ENCODE assay signal across 12 cellular contexts in genomic region chr15:99440551-99441426, GRCh38.
DNase-seq lines count a peak whose midpoint lies in the region; ATAC-seq and TF ChIP-seq lines count a peak whose summit lies in the region.
"Had no signal": no experiment of that assay in that cellular context is flagged by ENCODE, and none has a peak within 500 bp of the region (broad histone marks: within the 10 kb centered on the region; RNA-seq: fewer than 3 reads in every experiment).

No MANE protein-coding gene starts in this region.

- H4K91ac ChIP-seq in mesenchymal stem cell (ENCODE audit: low read length): peak overlapping the region; percentile 59

- no peak overlapping the region for H3K4me3 Mint-ChIP-seq in activated naive CD8-positive, alpha-beta T cell
- no peak overlapping the region for H3K4me3 Mint-ChIP-seq in activated naive CD8-positive, alpha-beta T cell treated with anti-CD3 and anti-CD28 coated beads, Interleukin-2, amount 50 U/mL, for 24 hours
- H3K4me3 Mint-ChIP-seq in CD14-positive monocyte: no peak overlapping the region
- H3K4me3 Mint-ChIP-seq: activated naive CD4-positive, alpha-beta T cell treated with anti-CD3 and anti-CD28 coated beads, Interleukin-2, amount 50 U/mL, for 24 hours had no signal

- no peaks in the 10 kb centered on the region for H3K27me3 Mint-ChIP-seq in activated naive CD8-positive, alpha-beta T cell
- H3K27me3 Mint-ChIP-seq in activated naive CD8-positive, alpha-beta T cell treated with anti-CD3 and anti-CD28 coated beads, Interleukin-2, amount 50 U/mL, for 24 hours: no peaks in the 10 kb centered on the region
- peaks cover 2 to 27% (median 8%) of the 10 kb centered on the region in 3 donors for H3K27me3 Mint-ChIP-seq in CD14-positive monocyte (ENCODE audit: low read depth in 3 of 3)
- H3K27me3 Mint-ChIP-seq: activated naive CD4-positive, alpha-beta T cell treated with anti-CD3 and anti-CD28 coated beads, Interleukin-2, amount 50 U/mL, for 24 hours; CD4-positive, alpha-beta memory T cell had no signal

- no peak overlapping the region for H3K14ac ChIP-seq in mesenchymal stem cell (ENCODE audit: low read length in 2 of 2)

- peak overlapping the region in 1 of 2 experiments; percentile 58 for H3K18ac ChIP-seq in mesenchymal stem cell (ENCODE audit: low read depth in 1 of 2, low read length in 2 of 2)

- peak overlapping the region; percentile 38 for H3K27ac Mint-ChIP-seq in activated naive CD8-positive, alpha-beta T cell
- no peak overlapping the region for H3K27ac Mint-ChIP-seq in activated naive CD8-positive, alpha-beta T cell treated with anti-CD3 and anti-CD28 coated beads, Interleukin-2, amount 50 U/mL, for 24 hours
- H3K27ac Mint-ChIP-seq in CD14-positive monocyte: peak overlapping the region in 2 of 7 donors; percentile 0 to 22

- peak overlapping the region; percentile 15 for H4K8ac ChIP-seq in mesenchymal stem cell (ENCODE audit: low read length)

- H3K9ac ChIP-seq in mesenchymal stem cell (ENCODE audit: low read length): peak overlapping the region; percentile 79

- peaks cover 86% of the 10 kb centered on the region for H3K4me1 Mint-ChIP-seq in activated naive CD8-positive, alpha-beta T cell (ENCODE audit: low read depth)
- peaks cover 73% of the 10 kb centered on the region for H3K4me1 Mint-ChIP-seq in activated naive CD8-positive, alpha-beta T cell treated with anti-CD3 and anti-CD28 coated beads, Interleukin-2, amount 50 U/mL, for 24 hours
- H3K4me1 Mint-ChIP-seq in CD14-positive monocyte: peaks cover 3% of the 10 kb centered on the region

- H3K27me3 ChIP-seq in Peyer's patch: no peaks in the 10 kb centered on the region
- no peaks in the 10 kb centered on the region for H3K27me3 ChIP-seq in mesenchymal stem cell (ENCODE audit: control insufficient read depth in 1 of 2, insufficient read depth in 1 of 2, low read length in 2 of 2)
- no peaks in the 10 kb centered on the region for H3K27me3 ChIP-seq in upper lobe of left lung

- no peak for DNase-seq in activated naive CD8-positive, alpha-beta T cell treated with anti-CD3 and anti-CD28 coated beads, Interleukin-2, amount 50 U/mL, for 24 hours
- peak; percentile 15 to 42 (median 37) for DNase-seq in Peyer's patch
- no peak for DNase-seq in mesenchymal stem cell
- DNase-seq in upper lobe of left lung: peak; percentile 18 to 71
- no peak for DNase-seq in germinal center (ENCODE audit: low spot score)
- no peak for DNase-seq in CD14-positive monocyte (ENCODE audit: low spot score)
- DNase-seq in SW480 (ENCODE audit: low spot score): no peak
- DNase-seq: CD4-positive, alpha-beta memory T cell had no signal

- H3K4me2 ChIP-seq in mesenchymal stem cell (ENCODE audit: low read length, poor library complexity, severe bottlenecking): no peak overlapping the region

- TF ChIP-seq EP300 in upper lobe of left lung (IDR thresholded peaks at IDR 0.05): no peak

- H3K4me1 ChIP-seq in Peyer's patch (peaks cover 0 to 24% (median 5%) of the 10 kb centered on the region in 4 donors), mesenchymal stem cell (ENCODE audit: control insufficient read depth, insufficient read depth, low read depth, low read length) (peaks cover 40% of the 10 kb centered on the region), upper lobe of left lung (peaks cover 38 to 56% (median 43%) of the 10 kb centered on the region in 4 donors)

- no peak overlapping the region for H2BK5ac ChIP-seq in mesenchymal stem cell (ENCODE audit: low read depth, low read length, poor library complexity, severe bottlenecking)

- peak overlapping the region; percentile 2 for H2BK120ac ChIP-seq in mesenchymal stem cell (ENCODE audit: low read depth, low read length)

- TF ChIP-seq POLR2A in Peyer's patch (IDR thresholded peaks at IDR 0.05): no peak
- TF ChIP-seq POLR2A in upper lobe of left lung (IDR thresholded peaks at IDR 0.05): no peak

- WGBS in mesenchymal stem cell: 96% methylated on average over 16 of the region's 20 CpGs
- WGBS in upper lobe of left lung, 2 donors: 84 to 86% methylated on average over 13 to 20 of the region's 20 CpGs

- peak overlapping the region in 1 of 2 experiments; percentile 51 for H3K4ac ChIP-seq in mesenchymal stem cell (ENCODE audit: low read depth in 1 of 2, low read length in 2 of 2)

- H3K79me1 ChIP-seq in mesenchymal stem cell (replicated peaks; ENCODE audit: low read length, poor library complexity, severe bottlenecking): no peaks in the 10 kb centered on the region

- H3K9me3 Mint-ChIP-seq in activated naive CD8-positive, alpha-beta T cell (ENCODE audit: low read depth): no peaks in the 10 kb centered on the region
- H3K9me3 Mint-ChIP-seq in activated naive CD8-positive, alpha-beta T cell treated with anti-CD3 and anti-CD28 coated beads, Interleukin-2, amount 50 U/mL, for 24 hours: no peaks in the 10 kb centered on the region
- peaks cover 0 to 2% (median 0%) of the 10 kb centered on the region in 7 donors for H3K9me3 Mint-ChIP-seq in CD14-positive monocyte
- H3K9me3 Mint-ChIP-seq: activated naive CD4-positive, alpha-beta T cell treated with anti-CD3 and anti-CD28 coated beads, Interleukin-2, amount 50 U/mL, for 24 hours; CD4-positive, alpha-beta memory T cell had no signal

- H3K27ac ChIP-seq in Peyer's patch: no peak overlapping the region
- peak overlapping the region; percentile 2 for H3K27ac ChIP-seq in mesenchymal stem cell (ENCODE audit: low read length, poor library complexity, severe bottlenecking)
- H3K27ac ChIP-seq in upper lobe of left lung: peak overlapping the region in 3 of 4 donors; percentile 70 to 73 (median 72)

- H2AK5ac ChIP-seq in mesenchymal stem cell (ENCODE audit: low read length, severe bottlenecking): peak overlapping the region; percentile 95

- H3K4me3 ChIP-seq in Peyer's patch (no peak overlapping the region), mesenchymal stem cell (ENCODE audit: insufficient read depth in 1 of 2, low read depth in 1 of 2, low read length in 2 of 2) (no peak overlapping the region), upper lobe of left lung (no peak overlapping the region)
- H3K4me3 ChIP-seq: smooth muscle cell had no signal

- peak overlapping the region; percentile 78 for H2BK15ac ChIP-seq in mesenchymal stem cell (ENCODE audit: low read depth, poor library complexity, severe bottlenecking)

- intact Hi-C loops in CD14-positive monocyte (cut with micrococcal nuclease): no loop called here

- H3K36me3 ChIP-seq in Peyer's patch (no peaks in the 10 kb centered on the region), mesenchymal stem cell (ENCODE audit: control insufficient read depth in 1 of 2, insufficient read depth in 2 of 2, low read depth in 1 of 2, low read length in 2 of 2) (no peaks in the 10 kb centered on the region), upper lobe of left lung (no peaks in the 10 kb centered on the region)

- no peak overlapping the region for H3K23ac ChIP-seq in mesenchymal stem cell (ENCODE audit: low read length in 2 of 2)

- H3K36me3 Mint-ChIP-seq in activated naive CD8-positive, alpha-beta T cell: no peaks in the 10 kb centered on the region
- H3K36me3 Mint-ChIP-seq in activated naive CD8-positive, alpha-beta T cell treated with anti-CD3 and anti-CD28 coated beads, Interleukin-2, amount 50 U/mL, for 24 hours (ENCODE audit: low read depth): no peaks in the 10 kb centered on the region
- H3K36me3 Mint-ChIP-seq in CD14-positive monocyte: no peaks in the 10 kb centered on the region
- H3K36me3 Mint-ChIP-seq: activated naive CD4-positive, alpha-beta T cell treated with anti-CD3 and anti-CD28 coated beads, Interleukin-2, amount 50 U/mL, for 24 hours; CD4-positive, alpha-beta memory T cell had no signal

- H2AFZ ChIP-seq in mesenchymal stem cell (ENCODE audit: low read depth, low read length): no peak overlapping the region

- no peak for TF ChIP-seq CTCF in Peyer's patch (IDR thresholded peaks at IDR 0.05)
- TF ChIP-seq CTCF in upper lobe of left lung (IDR thresholded peaks at IDR 0.05): no peak
- TF ChIP-seq CTCF in CD14-positive monocyte (IDR thresholded peaks at IDR 0.05): no peak

- peak overlapping the region; percentile 7 to 85 for H2BK12ac ChIP-seq in mesenchymal stem cell (ENCODE audit: low read length in 2 of 2)

- no peaks in the 10 kb centered on the region for H3K9me3 ChIP-seq in Peyer's patch
- H3K9me3 ChIP-seq in mesenchymal stem cell (ENCODE audit: control insufficient read depth, low read length): no peaks in the 10 kb centered on the region
- no peaks in the 10 kb centered on the region for H3K9me3 ChIP-seq in upper lobe of left lung

- no peak for ATAC-seq in activated naive CD8-positive, alpha-beta T cell treated with anti-CD3 and anti-CD28 coated beads, Interleukin-2, amount 50 U/mL, for 24 hours
- ATAC-seq in upper lobe of left lung (ENCODE audit: low FRiP score in 2 of 2): no peak
- ATAC-seq: Panc1 had no signal

Comparison
In these comparisons a context has a peak if more than half of its experiments do, and no peak if none do; other contexts are left out.
1. DNase-seq: peak in Peyer's patch (3 of 3) and upper lobe of left lung (2 of 2); none in activated naive CD8-positive, alpha-beta T cell treated with anti-CD3 and anti-CD28 coated beads, Interleukin-2, amount 50 U/mL, for 24 hours (single experiment), mesenchymal stem cell (single experiment), germinal center (single experiment), CD14-positive monocyte (single experiment) and SW480 (single experiment).
2. H3K27ac ChIP-seq: peak in mesenchymal stem cell (single experiment) and upper lobe of left lung (3 of 4); none in Peyer's patch (0 of 4).